In the genomic region with DNA sequence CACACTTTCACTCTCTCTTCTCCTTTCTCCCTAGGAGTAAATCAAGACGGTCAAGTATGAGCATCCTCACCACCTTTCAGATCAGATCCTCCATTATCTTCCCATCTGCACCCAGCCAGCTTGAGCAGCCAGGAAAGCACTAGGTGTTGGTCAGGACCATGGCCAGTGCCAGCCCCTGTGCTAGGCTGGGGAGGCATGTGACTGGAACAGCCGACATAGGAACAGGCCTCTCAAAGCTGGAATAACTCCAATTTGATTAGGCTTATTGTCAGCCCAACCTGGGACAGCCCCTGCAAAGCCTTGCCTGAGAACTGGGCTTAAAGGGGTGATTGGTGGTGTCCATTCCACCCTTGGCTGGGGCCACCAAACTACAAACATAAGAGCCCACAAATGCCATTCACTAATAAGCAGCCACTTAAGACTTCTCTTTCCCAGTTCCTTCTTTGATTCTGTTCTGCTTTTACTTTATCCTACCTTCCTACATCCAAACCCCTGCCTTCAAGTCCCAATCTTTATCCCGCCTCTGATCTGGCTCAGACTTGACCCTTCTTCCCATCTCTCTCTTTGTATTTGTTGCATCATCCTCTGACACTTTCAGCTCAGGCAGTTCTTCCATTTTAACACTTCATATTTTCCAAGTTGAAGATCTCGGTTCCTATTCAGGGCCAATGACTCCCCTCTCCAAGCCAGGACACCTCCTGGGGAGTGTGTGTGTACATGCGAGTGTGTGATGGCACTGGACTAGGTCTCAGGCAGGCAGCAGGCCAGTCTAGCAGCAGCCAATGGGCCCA, we compare ENCODE assay signal across 11 cellular contexts. TPM values are rescaled to one million over a fixed set of nuclear protein-coding genes. Genes with fewer than 3 reads are reported as not detected.
DNase-seq lines count a peak whose midpoint lies in the region; ATAC-seq and TF ChIP-seq lines count a peak whose summit lies in the region.
"Had no signal": no experiment of that assay in that cellular context is flagged by ENCODE, and none has a peak within 500 bp of the region (broad histone marks: within the 10 kb centered on the region; RNA-seq: fewer than 3 reads in every experiment).

No MANE protein-coding gene starts in this region.

- no peaks in the 10 kb centered on the region for H4K20me1 ChIP-seq in GM23338 (replicated peaks; ENCODE audit: insufficient read depth)

- DNase-seq in GM23338 (ENCODE audit: low spot score) (peak; percentile 69), RKO (ENCODE audit: low spot score) (peak; percentile 42), endodermal cell (peak; percentile 92), neural crest cell (ENCODE audit: low read depth, low spot score) (peak; percentile 14), lower lobe of right lung (no peak)
- DNase-seq in NK-92 treated with Interleukin-12 subunit alpha and Interleukin-12 subunit beta, amount 100 ng/mL, for 24 hours (lab: John Stamatoyannopoulos, UW) = no peak
- DNase-seq: NCI-H1417 treated with DMSO at 0.1 percent for 48 hours, PC-9 had no signal

- H3F3A ChIP-seq in GM23338 (replicated peaks; ENCODE audit: low read depth) = no peaks in the 10 kb centered on the region

- peaks cover 12% of the 10 kb centered on the region; the same call in 1 of the 2 replicates for H3K9me2 ChIP-seq in GM23338 (ENCODE audit: insufficient read depth)

- ATAC-seq in GM23338 (peak; percentile 75), HG03457 (IDR thresholded peaks at IDR 0.05; ENCODE audit: unreplicated experiment) (no peak), lower lobe of right lung (no peak)

- H3K9me3 Mint-ChIP-seq in GM23338 (no peaks in the 10 kb centered on the region; the same call in 2 of the 3 replicates), endodermal cell (no peaks in the 10 kb centered on the region), neural crest cell (no peaks in the 10 kb centered on the region)

- H2AFZ ChIP-seq in GM23338 = peak overlapping the region; percentile 18; the same call in 1 of the 2 replicates
- H2AFZ ChIP-seq: PC-9 had no signal

- no peak overlapping the region for H3K4me2 ChIP-seq in GM23338
- H3K4me2 ChIP-seq: PC-9 had no signal

- no peaks in the 10 kb centered on the region for H3K79me2 ChIP-seq in GM23338 (replicated peaks; ENCODE audit: insufficient read depth)

- H3K27me3 Mint-ChIP-seq in GM23338 (ENCODE audit: insufficient read depth, low read depth, poor library complexity) = peaks cover 9% of the 10 kb centered on the region
- no peaks in the 10 kb centered on the region for H3K27me3 Mint-ChIP-seq in endodermal cell (ENCODE audit: insufficient read depth)
- H3K27me3 Mint-ChIP-seq in neural crest cell (ENCODE audit: low read depth) = peaks cover 37% of the 10 kb centered on the region

- H3K4me3 Mint-ChIP-seq in GM23338 (no peak overlapping the region), endodermal cell (no peak overlapping the region), neural crest cell (no peak overlapping the region)
- H3K4me3 Mint-ChIP-seq: activated naive CD8-positive, alpha-beta T cell had no signal

- H3K27ac Mint-ChIP-seq in GM23338 (no peak overlapping the region), endodermal cell (no peak overlapping the region), neural crest cell (ENCODE audit: unreplicated experiment) (no peak overlapping the region)
- H3K27ac Mint-ChIP-seq: activated naive CD8-positive, alpha-beta T cell had no signal

- no peak overlapping the region for H3K27ac ChIP-seq in GM23338 (ENCODE audit: low read depth)
- H3K27ac ChIP-seq in endodermal cell (ENCODE audit: low read depth, low read length) = no peak overlapping the region
- no peak overlapping the region for H3K27ac ChIP-seq in lower lobe of right lung
- H3K27ac ChIP-seq: PC-9 had no signal

- intact Hi-C loops in lower lobe of right lung (cut with DNase I) = no loop called here

- H3K36me3 ChIP-seq in GM23338 (ENCODE audit: insufficient read depth) = no peaks in the 10 kb centered on the region
- H3K36me3 ChIP-seq in endodermal cell (ENCODE audit: control insufficient read depth, insufficient read depth, low read length) = no peaks in the 10 kb centered on the region
- H3K36me3 ChIP-seq in lower lobe of right lung = no peaks in the 10 kb centered on the region

- H3K4me1 Mint-ChIP-seq in GM23338 = peaks cover 15% of the 10 kb centered on the region
- H3K4me1 Mint-ChIP-seq in endodermal cell = peaks cover 24% of the 10 kb centered on the region
- H3K4me1 Mint-ChIP-seq in neural crest cell = no peaks in the 10 kb centered on the region

- WGBS in endodermal cell (ENCODE audit: insufficient coverage in 1 of 2, insufficient read length in 1 of 2), 2 experiments = 84 to 92% methylated on average over 2 to 5 of the region's 5 CpGs

- no peak for TF ChIP-seq CTCF in GM23338 (conservative IDR thresholded peaks at IDR 0.05; ENCODE audit: low read depth in 2 of 2)
- TF ChIP-seq CTCF in endodermal cell (conservative IDR thresholded peaks at IDR 0.05) = no peak
- TF ChIP-seq CTCF in neural crest cell (conservative IDR thresholded peaks at IDR 0.05) = no peak
- TF ChIP-seq CTCF in lower lobe of right lung (IDR thresholded peaks at IDR 0.05) = no peak

- no peaks in the 10 kb centered on the region for H3K9me3 ChIP-seq in endodermal cell (ENCODE audit: control insufficient read depth, low read length)
- H3K9me3 ChIP-seq in lower lobe of right lung = no peaks in the 10 kb centered on the region

- H3K27me3 ChIP-seq in GM23338 (ENCODE audit: insufficient read depth) = no peaks in the 10 kb centered on the region
- no peaks in the 10 kb centered on the region for H3K27me3 ChIP-seq in endodermal cell (ENCODE audit: control insufficient read depth, insufficient read depth, low read length, poor library complexity, severe bottlenecking)
- peaks cover 7% of the 10 kb centered on the region for H3K27me3 ChIP-seq in lower lobe of right lung (ENCODE audit: low read depth)

- H3K4me3 ChIP-seq in GM23338 = no peak overlapping the region
- no peak overlapping the region for H3K4me3 ChIP-seq in endodermal cell (ENCODE audit: low read length)
- no peak overlapping the region for H3K4me3 ChIP-seq in lower lobe of right lung
- H3K4me3 ChIP-seq: PC-9 had no signal

- H3K4me1 ChIP-seq in GM23338 (ENCODE audit: insufficient read depth) (peaks cover 11% of the 10 kb centered on the region), endodermal cell (ENCODE audit: control insufficient read depth, insufficient read depth, low read length) (peaks cover 9% of the 10 kb centered on the region), lower lobe of right lung (no peaks in the 10 kb centered on the region)

- no peak overlapping the region for H3K9ac ChIP-seq in endodermal cell (ENCODE audit: extremely low read depth, low read length, poor library complexity, severe bottlenecking)

- H3K36me3 Mint-ChIP-seq in GM23338 (ENCODE audit: low read depth) (no peaks in the 10 kb centered on the region), endodermal cell (ENCODE audit: low read depth) (no peaks in the 10 kb centered on the region), neural crest cell (ENCODE audit: low read depth) (no peaks in the 10 kb centered on the region)
- H3K36me3 Mint-ChIP-seq: activated naive CD8-positive, alpha-beta T cell had no signal

TF ChIP-seq in GM23338, 12 proteins besides CTCF, POLR2A, EP300 and RAD21:
- no peak for TF ChIP-seq NANOG (IDR thresholded peaks at IDR 0.05; ENCODE audit: borderline replicate concordance)
- no peak for TF ChIP-seq ZNF114 (CRISPR knock-in tag; IDR thresholded peaks at IDR 0.05)
- no peak for TF ChIP-seq EZH2 (IDR thresholded peaks at IDR 0.05; ENCODE audit: low read depth, unreplicated experiment)
- TF ChIP-seq REST (IDR thresholded peaks at IDR 0.05; ENCODE audit: unreplicated experiment) = peak; percentile 87
- TF ChIP-seq CREB1 (CRISPR knock-in tag; IDR thresholded peaks at IDR 0.05; ENCODE audit: low read depth) = no peak

RNA-seq across cellular contexts. Expression of gene TREM2, which starts 4.5 kb away (rescaled TPM):
- total RNA-seq in GM23338 (2014; rRNA removed; shearing (Covaris generic)) = not detected in 2 replicates
- not detected in 2 replicates for polyA plus RNA-seq in GM23338 (2016; fragmentation: Nextera tagmentation; extraction: Ambion mirVana)
- not detected for total RNA-seq in endodermal cell
- not detected for polyA plus RNA-seq in endodermal cell (2013, experiment 1 of 2)
- polyA plus RNA-seq in endodermal cell (2013, experiment 2 of 2) = not detected
- total RNA-seq in neural crest cell = not detected in 2 replicates
- 58.5 TPM for total RNA-seq in lower lobe of right lung
- total RNA-seq: kidney epithelial cell, PC-9 had no signal

RNA-seq across cellular contexts. Expression of gene TREML1, which starts 13.2 kb away (rescaled TPM):
- total RNA-seq in GM23338 (2014; rRNA removed; shearing (Covaris generic)) = not detected in 2 replicates
- polyA plus RNA-seq in GM23338 (2016; fragmentation: Nextera tagmentation; extraction: Ambion mirVana) = not detected in 2 replicates
- total RNA-seq in endodermal cell (under 1 TPM; 0.31 to 0.53 TPM), neural crest cell (not detected in 2 replicates), lower lobe of right lung (2.0 TPM)
- polyA plus RNA-seq in endodermal cell (2013, experiment 1 of 2) = not detected
- polyA plus RNA-seq in endodermal cell (2013, experiment 2 of 2) = not detected
- total RNA-seq: kidney epithelial cell, PC-9 had no signal

RNA-seq across cellular contexts. Expression of gene TREML2, which starts 33.6 kb away (rescaled TPM):
- 0.07 TPM in 1 of 2 replicates, not detected in the other for total RNA-seq in GM23338 (2014; rRNA removed; shearing (Covaris generic))
- 0.19 TPM in 1 of 2 replicates, not detected in the other for polyA plus RNA-seq in GM23338 (2016; fragmentation: Nextera tagmentation; extraction: Ambion mirVana)
- total RNA-seq in endodermal cell = not detected
- not detected for polyA plus RNA-seq in endodermal cell (2013, experiment 1 of 2)
- polyA plus RNA-seq in endodermal cell (2013, experiment 2 of 2) = not detected
- total RNA-seq in neural crest cell = not detected in 2 replicates
- 1.4 TPM for total RNA-seq in lower lobe of right lung
- total RNA-seq: PC-9 had no signal

Comparison
In these comparisons a context has a peak if more than half of its experiments do, and no peak if none do; other contexts are left out.
1. DNase-seq: peak in GM23338 (single experiment), RKO (single experiment), endodermal cell (single experiment) and neural crest cell (single experiment); none in NK-92 treated with Interleukin-12 subunit alpha and Interleukin-12 subunit beta, amount 100 ng/mL, for 24 hours (single experiment) and lower lobe of right lung (single experiment).
2. RNA of gene TREM2, which starts 4.5 kb away (total RNA-seq): 58.5 TPM in lower lobe of right lung (single experiment); not detected in endodermal cell, not detected in GM23338 and not detected in neural crest cell; every median in the first group is over 10 times any median in the second.